13 cellular contexts compared by ENCODE assay signal in genomic region chr14:68042591-68043210, GRCh38.
DNase-seq lines count a peak whose midpoint lies in the region; ATAC-seq, FAIRE-seq and TF ChIP-seq lines count a peak whose summit lies in the region.
"Had no signal": no experiment of that assay in that cellular context is flagged by ENCODE, and none has a peak within 500 bp of the region (broad histone marks: within the 10 kb centered on the region; RNA-seq: fewer than 3 reads in every experiment).

No MANE protein-coding gene starts in this region.

- TF ChIP-seq CTCF in K562 (IDR thresholded peaks at IDR 0.05 in 2 of 3, conservative IDR thresholded peaks at IDR 0.05 in 1 of 3; ENCODE audit: insufficient read depth in 2 of 3, low read depth in 1 of 3, low read length in 3 of 3) (no peak), left lung (IDR thresholded peaks at IDR 0.05) (no peak), tibial nerve (IDR thresholded peaks at IDR 0.05) (no peak)

- DNase-seq in NCI-H1417 (lab: John Stamatoyannopoulos, UW) (peak in 2 of 3 experiments; percentile 9 to 31), NCI-H1417 treated with DMSO at 0.1 percent for 48 hours (lab: John Stamatoyannopoulos, UW) (no peak), K562 (ENCODE audit: extremely low read depth in 1 of 4, low spot score in 3 of 4) (no peak), left lung (no peak), tibial nerve (ENCODE audit: low spot score in 2 of 2) (no peak), DMS53 (lab: John Stamatoyannopoulos, UW) (no peak)
- DNase-seq in stimulated activated CD4-positive, alpha-beta T cell treated with anti-CD3 and anti-CD28 coated beads, Interleukin-15, amount 100 ng/mL, for 24 hours: no peak
- DNase-seq: MV-4-11, ovary, T1000 had no signal

- no peaks in the 10 kb centered on the region for H3K79me2 ChIP-seq in K562 (ENCODE audit: control insufficient read depth, insufficient read depth, low read length)

- 17% methylated on average over 1 of the region's 2 CpGs for WGBS in K562 (ENCODE audit: insufficient coverage, low coverage, missing lambda C conversion rate)
- 40 to 48% methylated on average over 2 of the region's 2 CpGs for WGBS in tibial nerve, 2 donors

- no peak for FAIRE-seq in K562 (lab: Jason Lieb, UNC)
- FAIRE-seq: A204.1, islet of Langerhans had no signal

- intact Hi-C loops in K562 (cut with micrococcal nuclease) (no loop called here), left lung (cut with DNase I) (no loop called here)

- H3K9me3 ChIP-seq in K562 (replicated peaks; ENCODE audit: control insufficient read depth, insufficient read depth, low read depth, low read length) (no peaks in the 10 kb centered on the region), left lung (no peaks in the 10 kb centered on the region), tibial nerve (no peaks in the 10 kb centered on the region)
- H3K9me3 ChIP-seq: ovary had no signal

- in situ Hi-C loops in K562 (cut with MboI): no loop called here

- H2AFZ ChIP-seq in K562 (ENCODE audit: low read depth, low read length): no peak overlapping the region

- POLR2A ChIA-PET in K562 (lab: Yijun Ruan, JAX): no interaction called here

- no peaks in the 10 kb centered on the region for H4K20me1 ChIP-seq in K562 (replicated peaks; ENCODE audit: control insufficient read depth, insufficient read depth, low read length)

- H3K4me3 ChIP-seq in K562 (no peak overlapping the region), left lung (no peak overlapping the region), tibial nerve (no peak overlapping the region)
- H3K4me3 ChIP-seq: ovary had no signal

- H3K36me3 ChIP-seq in K562 (ENCODE audit: control insufficient read depth, insufficient read depth, low read length) (no peaks in the 10 kb centered on the region), left lung (no peaks in the 10 kb centered on the region), tibial nerve (no peaks in the 10 kb centered on the region)
- H3K36me3 ChIP-seq: ovary had no signal

- H3K9ac ChIP-seq in K562 (ENCODE audit: insufficient read depth in 1 of 2, low read depth in 2 of 2, low read length in 2 of 2): no peak overlapping the region

- CTCF ChIA-PET in K562 (lab: Yijun Ruan, JAX; ENCODE audit: low intra/inter-chr PET ratio): no interaction called here

- TF ChIP-seq POLR2A in K562 (conservative IDR thresholded peaks at IDR 0.05) (no peak), tibial nerve (IDR thresholded peaks at IDR 0.05) (no peak)

- H3K27me3 ChIP-seq in K562 (ENCODE audit: control insufficient read depth in 2 of 2, insufficient read depth in 2 of 2, low read length in 2 of 2) (no peaks in the 10 kb centered on the region), left lung (no peaks in the 10 kb centered on the region), tibial nerve (no peaks in the 10 kb centered on the region)
- H3K27me3 ChIP-seq: ovary had no signal

- no peaks in the 10 kb centered on the region for H3K9me1 ChIP-seq in K562 (ENCODE audit: control insufficient read depth, insufficient read depth, low read length)

- no TSS peak for BruUV-seq in K562 (replicated peaks; lab: Mats Ljungman, UMichigan)

- no peak for TF ChIP-seq RAD21 in K562 (CRISPR knock-in tag; conservative IDR thresholded peaks at IDR 0.05 in 1 of 2, IDR thresholded peaks at IDR 0.05 in 1 of 2)

- TF ChIP-seq EP300 in K562 (IDR thresholded peaks at IDR 0.05; ENCODE audit: low read length) (no peak), tibial nerve (IDR thresholded peaks at IDR 0.05) (no peak)

- H3K4me1 ChIP-seq in K562 (replicated peaks in 1 of 2; ENCODE audit: control insufficient read depth in 2 of 2, insufficient read depth in 2 of 2, low read length in 2 of 2) (no peaks in the 10 kb centered on the region), left lung (peaks cover 0 to 6% of the 10 kb centered on the region in 2 donors), tibial nerve (peaks cover 0 to 51% (median 9%) of the 10 kb centered on the region in 4 donors)

- no peak for ATAC-seq in K562
- ATAC-seq in left lung: peak; percentile 29
- ATAC-seq in HG03378 (IDR thresholded peaks at IDR 0.05; ENCODE audit: unreplicated experiment): no peak

- no peak overlapping the region for H3K4me2 ChIP-seq in K562 (ENCODE audit: insufficient read depth, low read length)

- no peak overlapping the region for H3K27ac ChIP-seq in K562 (ENCODE audit: extremely low read depth, low read depth, low read length)
- H3K27ac ChIP-seq in left lung: peak overlapping the region in 1 of 2 donors; percentile 30
- peak overlapping the region in 3 of 4 donors; percentile 4 to 30 (median 30) for H3K27ac ChIP-seq in tibial nerve

TF ChIP-seq in K562, 482 proteins besides CTCF, POLR2A, EP300 and RAD21:
- TF ChIP-seq NCOA6 (IDR thresholded peaks at IDR 0.05): no peak
- TF ChIP-seq ZNF431 (CRISPR knock-in tag; IDR thresholded peaks at IDR 0.05): no peak
- peak; percentile 65 for TF ChIP-seq MAFK (IDR thresholded peaks at IDR 0.05; ENCODE audit: low read length)
- TF ChIP-seq ZNF316 (IDR thresholded peaks at IDR 0.05): peak; percentile 65
- TF ChIP-seq MAFF (IDR thresholded peaks at IDR 0.05; ENCODE audit: low read length): peak; percentile 25; the same call in 1 of the 2 replicates
- peak; percentile 35; the same call in 1 of the 2 replicates for TF ChIP-seq MAFG (tag; conservative IDR thresholded peaks at IDR 0.05)
- TF ChIP-seq C11orf30 (IDR thresholded peaks at IDR 0.05; ENCODE audit: low read depth): peak; percentile 54

Comparison
In these comparisons a context has a peak if more than half of its experiments do, and no peak if none do; other contexts are left out.
1. DNase-seq: peak in NCI-H1417 (2 of 3); none in NCI-H1417 treated with DMSO at 0.1 percent for 48 hours (single experiment), K562 (0 of 4), left lung (0 of 2), tibial nerve (0 of 2), DMS53 (single experiment) and stimulated activated CD4-positive, alpha-beta T cell treated with anti-CD3 and anti-CD28 coated beads, Interleukin-15, amount 100 ng/mL, for 24 hours (single experiment).